Comparison of ENCODE assay signal across 8 cellular contexts in the genomic region with DNA sequence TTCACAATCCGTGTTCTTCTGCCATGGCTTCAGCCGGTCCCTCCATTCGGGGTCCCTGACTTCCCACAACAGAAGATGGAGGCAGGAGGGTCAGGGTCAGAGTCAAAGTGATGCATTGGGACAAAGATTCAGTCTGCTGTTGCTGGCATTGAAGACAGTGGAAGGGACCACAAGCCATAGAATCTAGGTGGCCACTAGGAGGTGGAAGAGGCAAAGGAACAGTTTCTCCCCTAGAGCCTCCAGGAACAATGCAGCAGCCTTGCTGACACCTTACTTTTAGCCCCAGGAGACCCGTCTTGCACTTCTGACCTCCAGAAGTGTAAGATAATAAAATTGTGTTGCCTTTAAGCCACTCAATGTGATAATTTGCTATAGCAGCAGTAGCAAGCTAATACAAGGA. TPM values are rescaled to one million over a fixed set of nuclear protein-coding genes. Genes with fewer than 3 reads are reported as not detected.
DNase-seq lines count a peak whose midpoint lies in the region; ATAC-seq and TF ChIP-seq lines count a peak whose summit lies in the region.

No MANE protein-coding gene starts in this region.

- no peak overlapping the region for H3K4me3 Mint-ChIP-seq in activated naive CD8-positive, alpha-beta T cell treated with anti-CD3 and anti-CD28 coated beads, Interleukin-2, amount 50 U/mL, for 24 hours
- no peak overlapping the region for H3K4me3 Mint-ChIP-seq in T-helper 2 cell treated with Interferon-gamma antibody and Interleukin-4, amounts not matched to agents 5 μg/mL and 100 μg/mL, for 36 hours

- H3K4me3 ChIP-seq in BJ (ENCODE audit: low read depth, low read length): no peak overlapping the region
- H3K4me3 ChIP-seq in HEK293 (ENCODE audit: low read depth, low read length): no peak overlapping the region
- no peak overlapping the region for H3K4me3 ChIP-seq in NT2/D1 (ENCODE audit: insufficient read length, low read depth)
- no peak overlapping the region for H3K4me3 ChIP-seq in epithelial cell of esophagus (ENCODE audit: low read length)
- H3K4me3 ChIP-seq in adrenal gland: no peak overlapping the region

- H3K36me3 ChIP-seq in BJ (ENCODE audit: control insufficient read depth, insufficient read depth, low read length) (no peaks in the 10 kb centered on the region), HEK293 (ENCODE audit: control insufficient read depth in 2 of 2, insufficient read depth in 1 of 2, low read length in 2 of 2) (no peaks in the 10 kb centered on the region), NT2/D1 (ENCODE audit: insufficient read depth, insufficient read length, low read length) (no peaks in the 10 kb centered on the region), adrenal gland (replicated peaks in 1 of 2) (no peaks in the 10 kb centered on the region)

- intact Hi-C loops in adrenal gland (cut with DNase I): no loop called here

- TF ChIP-seq CTCF in BJ (IDR thresholded peaks at IDR 0.05; ENCODE audit: insufficient read depth, low read depth, low read length): peak; percentile 52
- TF ChIP-seq CTCF in HEK293 (tag by site-specific recombination; IDR thresholded peaks at IDR 0.05): peak; percentile 56
- peak; percentile 46 for TF ChIP-seq CTCF in epithelial cell of esophagus (IDR thresholded peaks at IDR 0.05; ENCODE audit: insufficient read depth, low read depth, low read length, missing control alignments)
- peak in 2 of 6 experiments; percentile 4 to 6 for TF ChIP-seq CTCF in adrenal gland (IDR thresholded peaks at IDR 0.05)

- no peaks in the 10 kb centered on the region for H3K27me3 Mint-ChIP-seq in activated naive CD8-positive, alpha-beta T cell treated with anti-CD3 and anti-CD28 coated beads, Interleukin-2, amount 50 U/mL, for 24 hours
- no peaks in the 10 kb centered on the region for H3K27me3 Mint-ChIP-seq in T-helper 2 cell treated with Interferon-gamma antibody and Interleukin-4, amounts not matched to agents 5 μg/mL and 100 μg/mL, for 36 hours (ENCODE audit: low read depth)

- H3K27me3 ChIP-seq in BJ (ENCODE audit: control insufficient read depth, insufficient read depth, low read length): no peaks in the 10 kb centered on the region
- no peaks in the 10 kb centered on the region for H3K27me3 ChIP-seq in NT2/D1 (ENCODE audit: insufficient read depth, insufficient read length)
- H3K27me3 ChIP-seq in adrenal gland: no peaks in the 10 kb centered on the region

- no peak overlapping the region for H3K27ac Mint-ChIP-seq in activated naive CD8-positive, alpha-beta T cell treated with anti-CD3 and anti-CD28 coated beads, Interleukin-2, amount 50 U/mL, for 24 hours
- H3K27ac Mint-ChIP-seq in T-helper 2 cell treated with Interferon-gamma antibody and Interleukin-4, amounts not matched to agents 5 μg/mL and 100 μg/mL, for 36 hours: no peak overlapping the region

- no peak overlapping the region for H3K27ac ChIP-seq in HEK293 (ENCODE audit: extremely low read depth, low read depth, low read length)
- no peak overlapping the region for H3K27ac ChIP-seq in adrenal gland

- peaks cover 16% of the 10 kb centered on the region for H3K4me1 ChIP-seq in HEK293 (ENCODE audit: control insufficient read depth, insufficient read depth, low read length)
- H3K4me1 ChIP-seq in NT2/D1 (ENCODE audit: insufficient read depth, insufficient read length): no peaks in the 10 kb centered on the region
- H3K4me1 ChIP-seq in adrenal gland (replicated peaks in 1 of 2): peaks cover 0 to 11% of the 10 kb centered on the region in 2 donors

- WGBS in adrenal gland, 4 donors: 80 to 83% (median 82%) methylated on average over 4 of the region's 4 CpGs

- POLR2A ChIA-PET in BJ (lab: Charles Lee): no interaction called here
- POLR2A ChIA-PET in HEK293 (lab: Yijun Ruan, JAX): no interaction called here

- TF ChIP-seq POLR2A in adrenal gland (IDR thresholded peaks at IDR 0.05): no peak

- CTCF ChIA-PET in BJ (lab: Yijun Ruan, JAX) (interaction anchor here (1.0 kb wide), 2 partner anchors 28 to 263 kb away, joined by 3 read pairs; no protein-coding TSS in a partner anchor), HEK293 (lab: Yijun Ruan, JAX) (interaction anchor here (0.5 to 0.7 kb wide), 2 partner anchors 18 to 218 kb away, joined by 3 read pairs; no protein-coding TSS in a partner anchor)

- no peaks in the 10 kb centered on the region for H3K36me3 Mint-ChIP-seq in activated naive CD8-positive, alpha-beta T cell treated with anti-CD3 and anti-CD28 coated beads, Interleukin-2, amount 50 U/mL, for 24 hours (ENCODE audit: low read depth)
- no peaks in the 10 kb centered on the region for H3K36me3 Mint-ChIP-seq in T-helper 2 cell treated with Interferon-gamma antibody and Interleukin-4, amounts not matched to agents 5 μg/mL and 100 μg/mL, for 36 hours (ENCODE audit: low read depth)

- H3K9ac ChIP-seq in NT2/D1 (ENCODE audit: insufficient read length, low read depth): no peak overlapping the region

- no peak for ATAC-seq in activated naive CD8-positive, alpha-beta T cell treated with anti-CD3 and anti-CD28 coated beads, Interleukin-2, amount 50 U/mL, for 24 hours
- ATAC-seq in HG02623 (IDR thresholded peaks at IDR 0.05; ENCODE audit: unreplicated experiment): no peak

- H3K9me3 ChIP-seq in HEK293 (ENCODE audit: control insufficient read depth, insufficient read depth, low read depth, low read length) (no peaks in the 10 kb centered on the region), NT2/D1 (ENCODE audit: insufficient read depth, low read length) (no peaks in the 10 kb centered on the region; the same call in 1 of the 2 replicates), adrenal gland (replicated peaks in 1 of 3) (no peaks in the 10 kb centered on the region)

- H3K4me1 Mint-ChIP-seq in activated naive CD8-positive, alpha-beta T cell treated with anti-CD3 and anti-CD28 coated beads, Interleukin-2, amount 50 U/mL, for 24 hours: peaks cover 14% of the 10 kb centered on the region
- peaks cover 12% of the 10 kb centered on the region for H3K4me1 Mint-ChIP-seq in T-helper 2 cell treated with Interferon-gamma antibody and Interleukin-4, amounts not matched to agents 5 μg/mL and 100 μg/mL, for 36 hours (ENCODE audit: low read depth)

- no peaks in the 10 kb centered on the region for H3K9me3 Mint-ChIP-seq in activated naive CD8-positive, alpha-beta T cell treated with anti-CD3 and anti-CD28 coated beads, Interleukin-2, amount 50 U/mL, for 24 hours
- H3K9me3 Mint-ChIP-seq in T-helper 2 cell treated with Interferon-gamma antibody and Interleukin-4, amounts not matched to agents 5 μg/mL and 100 μg/mL, for 36 hours: no peaks in the 10 kb centered on the region

- DNase-seq in BJ (ENCODE audit: low read depth) (no peak), NT2/D1 (ENCODE audit: low read depth, low spot score) (peak; percentile 42), epithelial cell of esophagus (ENCODE audit: low read depth) (peak; percentile 39), adrenal gland (no peak)
- no peak for DNase-seq in activated naive CD8-positive, alpha-beta T cell treated with anti-CD3 and anti-CD28 coated beads, Interleukin-2, amount 50 U/mL, for 24 hours
- no peak for DNase-seq in T-helper 2 cell treated with Interferon-gamma antibody and Interleukin-4, amounts not matched to agents 5 μg/mL and 100 μg/mL, for 36 hours (ENCODE audit: low spot score)

TF ChIP-seq in HEK293, 187 proteins besides CTCF, POLR2A, EP300 and RAD21 (continues in another document):
- TF ChIP-seq, protein P1, sequence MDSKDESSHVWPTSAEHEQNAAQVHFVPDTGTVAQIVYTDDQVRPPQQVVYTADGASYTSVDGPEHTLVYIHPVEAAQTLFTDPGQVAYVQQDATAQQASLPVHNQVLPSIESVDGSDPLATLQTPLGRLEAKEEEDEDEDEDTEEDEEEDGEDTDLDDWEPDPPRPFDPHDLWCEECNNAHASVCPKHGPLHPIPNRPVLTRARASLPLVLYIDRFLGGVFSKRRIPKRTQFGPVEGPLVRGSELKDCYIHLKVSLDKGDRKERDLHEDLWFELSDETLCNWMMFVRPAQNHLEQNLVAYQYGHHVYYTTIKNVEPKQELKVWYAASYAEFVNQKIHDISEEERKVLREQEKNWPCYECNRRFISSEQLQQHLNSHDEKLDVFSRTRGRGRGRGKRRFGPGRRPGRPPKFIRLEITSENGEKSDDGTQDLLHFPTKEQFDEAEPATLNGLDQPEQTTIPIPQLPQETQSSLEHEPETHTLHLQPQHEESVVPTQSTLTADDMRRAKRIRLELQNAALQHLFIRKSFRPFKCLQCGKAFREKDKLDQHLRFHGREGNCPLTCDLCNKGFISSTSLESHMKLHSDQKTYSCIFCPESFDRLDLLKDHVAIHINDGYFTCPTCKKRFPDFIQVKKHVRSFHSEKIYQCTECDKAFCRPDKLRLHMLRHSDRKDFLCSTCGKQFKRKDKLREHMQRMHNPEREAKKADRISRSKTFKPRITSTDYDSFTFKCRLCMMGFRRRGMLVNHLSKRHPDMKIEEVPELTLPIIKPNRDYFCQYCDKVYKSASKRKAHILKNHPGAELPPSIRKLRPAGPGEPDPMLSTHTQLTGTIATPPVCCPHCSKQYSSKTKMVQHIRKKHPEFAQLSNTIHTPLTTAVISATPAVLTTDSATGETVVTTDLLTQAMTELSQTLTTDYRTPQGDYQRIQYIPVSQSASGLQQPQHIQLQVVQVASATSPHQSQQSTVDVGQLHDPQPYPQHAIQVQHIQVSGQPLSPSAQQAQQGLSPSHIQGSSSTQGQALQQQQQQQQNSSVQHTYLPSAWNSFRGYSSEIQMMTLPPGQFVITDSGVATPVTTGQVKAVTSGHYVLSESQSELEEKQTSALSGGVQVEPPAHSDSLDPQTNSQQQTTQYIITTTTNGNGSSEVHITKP (tag by site-specific recombination; IDR thresholded peaks at IDR 0.05): peak; percentile 42; the same call in 1 of the 2 replicates
- no peak for TF ChIP-seq ZNF560 (tag by site-specific recombination; IDR thresholded peaks at IDR 0.05; ENCODE audit: borderline replicate concordance)
- TF ChIP-seq ZNF561 (tag by site-specific recombination; IDR thresholded peaks at IDR 0.05; ENCODE audit: borderline replicate concordance): no peak
- TF ChIP-seq REPIN1 (tag by site-specific recombination; IDR thresholded peaks at IDR 0.05; ENCODE audit: low read depth): no peak
- no peak for TF ChIP-seq ZNF274 (IDR thresholded peaks at IDR 0.05; ENCODE audit: low read length)
- TF ChIP-seq ZNF274 (tag by site-specific recombination; IDR thresholded peaks at IDR 0.05; ENCODE audit: borderline replicate concordance): no peak
- TF ChIP-seq ZNF426 (tag by site-specific recombination; IDR thresholded peaks at IDR 0.05): no peak
- no peak for TF ChIP-seq ZNF473 (tag by site-specific recombination; IDR thresholded peaks at IDR 0.05)
- TF ChIP-seq ZNF654 (tag by site-specific recombination; IDR thresholded peaks at IDR 0.05; ENCODE audit: low read depth): peak; percentile 59

RNA-seq across cellular contexts. Expression of a gene that starts 55.9 kb away (rescaled TPM):
- 18.6 and 27.9 TPM in 2 replicates for polyA plus RNA-seq in BJ (2011; rRNA removed)
- polyA minus RNA-seq in BJ (2011; rRNA and poly(A)+ RNA removed): 16.5 and 18.0 TPM in 2 replicates
- total RNA-seq in adrenal gland: 10 to 100 TPM; 24.2 to 50.0 (median 31.8) TPM
- 10 to 100 TPM in 2 of 3 donors, 1 to 10 TPM in 1; 9.4 to 20.4 (median 11.8) TPM for polyA plus RNA-seq in adrenal gland

RNA-seq across cellular contexts. Expression of a gene that starts 56.6 kb away (rescaled TPM):
- polyA plus RNA-seq in BJ (2011; rRNA removed): 110 and 130 TPM in 2 replicates
- 52.3 and 58.0 TPM in 2 replicates for polyA minus RNA-seq in BJ (2011; rRNA and poly(A)+ RNA removed)
- total RNA-seq in adrenal gland: 100 to 1,000 TPM; 115 to 242 (median 212) TPM
- 100 to 1,000 TPM; 103 to 269 (median 151) TPM for polyA plus RNA-seq in adrenal gland

Comparison
In these comparisons a context has a peak if more than half of its experiments do, and no peak if none do; other contexts are left out.
1. DNase-seq: peak in NT2/D1 (single experiment) and epithelial cell of esophagus (single experiment); none in BJ (single experiment), adrenal gland (0 of 7), activated naive CD8-positive, alpha-beta T cell treated with anti-CD3 and anti-CD28 coated beads, Interleukin-2, amount 50 U/mL, for 24 hours (single experiment) and T-helper 2 cell treated with Interferon-gamma antibody and Interleukin-4, amounts not matched to agents 5 μg/mL and 100 μg/mL, for 36 hours (single experiment).